Comparison of ENCODE assay signal across 8 cellular contexts in genomic region chr7:5514440-5515035, GRCh38. TPM values are rescaled to one million over a fixed set of nuclear protein-coding genes. Genes with fewer than 3 reads are reported as not detected.
A peak's percentile ranks its signal among the peaks of the same experiment; 100 is the strongest.
DNase-seq lines count a peak whose midpoint lies in the region; ATAC-seq and TF ChIP-seq lines count a peak whose summit lies in the region.

No MANE protein-coding gene starts in this region.

- H3K27me3 ChIP-seq in rectal smooth muscle tissue (ENCODE audit: control insufficient read depth, insufficient read depth, low read length), result no peaks in the 10 kb centered on the region

- CTCF ChIA-PET in T-cell (lab: Charles Lee), result no interaction called here

- H3K36me3 ChIP-seq in rectal smooth muscle tissue (ENCODE audit: control insufficient read depth, insufficient read depth, low read length), result no peaks in the 10 kb centered on the region

- DNase-seq in GM12864 (ENCODE audit: low read depth) (no peak), T-cell (no peak), fibroblast of mammary gland (ENCODE audit: low read depth) (peak; percentile 26), hypothalamus (lab: John Stamatoyannopoulos, UW) (no peak)
- DNase-seq in activated effector memory CD4-positive, alpha-beta T cell treated with Interleukin-2 at 50 U/mL for 16 hours, result no peak
- no peak for DNase-seq in stimulated activated CD4-positive, alpha-beta T cell treated with anti-CD3 and anti-CD28 coated beads, Interleukin-1b, Interleukin-23, amount 100 ng/mL, for 48 hours

- H3K4me1 Mint-ChIP-seq in T-cell, result peaks cover 16 to 24% (median 21%) of the 10 kb centered on the region in 3 donors

- H3K4me3 ChIP-seq in GM12864 (ENCODE audit: low read depth, low read length) (peak overlapping the region; percentile 90; the same call in 1 of the 2 replicates), fibroblast of mammary gland (ENCODE audit: control insufficient read depth, low read depth, low read length) (peak overlapping the region; percentile 93), rectal smooth muscle tissue (ENCODE audit: low read length) (peak overlapping the region; percentile 100)

- ATAC-seq in T-cell (replicated peaks in 1 of 4) (no peak), HG02610 (IDR thresholded peaks at IDR 0.05; ENCODE audit: unreplicated experiment) (no peak)

- TF ChIP-seq CTCF in GM12864 (IDR thresholded peaks at IDR 0.05; ENCODE audit: low read depth, low read length, missing control alignments) (no peak), fibroblast of mammary gland (conservative IDR thresholded peaks at IDR 0.05; ENCODE audit: control insufficient read depth, insufficient read depth, low read depth, low read length) (no peak)

- no peaks in the 10 kb centered on the region for H3K36me3 Mint-ChIP-seq in T-cell

- H3K27ac Mint-ChIP-seq in T-cell, result peak overlapping the region; percentile 22 to 98

- H3K27me3 Mint-ChIP-seq in T-cell, result no peaks in the 10 kb centered on the region

- H3K27ac ChIP-seq in rectal smooth muscle tissue (ENCODE audit: low read depth, low read length), result peak overlapping the region; percentile 99

- H3K4me3 Mint-ChIP-seq in T-cell, result peak overlapping the region; percentile 95 to 99 (median 99)

- POLR2A ChIA-PET in T-cell (lab: Charles Lee), result interaction anchor here in 1 of 2 donors (0.7 kb wide), 1 partner anchor 19 kb away, joined by 3 read pairs; no protein-coding TSS in a partner anchor

- H3K9ac ChIP-seq in rectal smooth muscle tissue (ENCODE audit: low read length), result no peak overlapping the region

- H3K9me3 Mint-ChIP-seq in T-cell, result no peaks in the 10 kb centered on the region

- H3K4me1 ChIP-seq in rectal smooth muscle tissue (ENCODE audit: control insufficient read depth, insufficient read depth, low read length), result peaks cover 4% of the 10 kb centered on the region

RNA-seq across cellular contexts. Expression of gene FBXL18, which starts 0.9 kb away (rescaled TPM):
- 10 to 100 TPM in 3 of 5 donors, 1 to 10 TPM in 2; 8.1 to 14.1 (median 12.0) TPM for total RNA-seq in T-cell

RNA-seq across cellular contexts. Expression of gene ACTB, which starts 15.9 kb away (rescaled TPM):
- total RNA-seq in T-cell, result 1,000 to 10,000 TPM; 3,072 to 3,822 (median 3,615) TPM
